In the genomic region with DNA sequence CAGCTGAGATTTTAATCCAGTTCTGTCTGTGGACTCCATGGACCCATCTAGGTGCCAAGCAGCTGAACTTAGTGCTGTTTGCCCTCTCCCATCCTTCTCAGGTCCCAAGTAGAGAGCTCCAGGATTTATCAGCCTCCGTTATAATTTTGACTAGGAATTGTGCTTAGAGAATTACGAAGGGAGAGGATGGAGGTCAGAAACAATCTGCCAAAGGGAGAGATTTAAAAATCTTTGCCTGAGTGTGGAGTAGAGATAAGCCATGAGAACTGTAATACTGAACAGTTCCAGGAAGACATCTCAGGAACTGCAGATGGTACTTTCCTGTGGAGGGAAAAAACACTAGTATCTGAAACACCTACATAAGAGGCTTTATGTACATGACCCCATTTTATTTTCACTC, we compare ENCODE assay signal across 1 cellular context.
TF ChIP-seq lines count a peak whose summit lies in the region.

No MANE protein-coding gene starts in this region.

TF ChIP-seq in K562, 482 proteins besides CTCF, POLR2A, EP300 and RAD21 (continued from another document and continues in another):
- TF ChIP-seq, protein P1, sequence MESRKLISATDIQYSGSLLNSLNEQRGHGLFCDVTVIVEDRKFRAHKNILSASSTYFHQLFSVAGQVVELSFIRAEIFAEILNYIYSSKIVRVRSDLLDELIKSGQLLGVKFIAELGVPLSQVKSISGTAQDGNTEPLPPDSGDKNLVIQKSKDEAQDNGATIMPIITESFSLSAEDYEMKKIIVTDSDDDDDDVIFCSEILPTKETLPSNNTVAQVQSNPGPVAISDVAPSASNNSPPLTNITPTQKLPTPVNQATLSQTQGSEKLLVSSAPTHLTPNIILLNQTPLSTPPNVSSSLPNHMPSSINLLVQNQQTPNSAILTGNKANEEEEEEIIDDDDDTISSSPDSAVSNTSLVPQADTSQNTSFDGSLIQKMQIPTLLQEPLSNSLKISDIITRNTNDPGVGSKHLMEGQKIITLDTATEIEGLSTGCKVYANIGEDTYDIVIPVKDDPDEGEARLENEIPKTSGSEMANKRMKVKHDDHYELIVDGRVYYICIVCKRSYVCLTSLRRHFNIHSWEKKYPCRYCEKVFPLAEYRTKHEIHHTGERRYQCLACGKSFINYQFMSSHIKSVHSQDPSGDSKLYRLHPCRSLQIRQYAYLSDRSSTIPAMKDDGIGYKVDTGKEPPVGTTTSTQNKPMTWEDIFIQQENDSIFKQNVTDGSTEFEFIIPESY (CRISPR knock-in tag; IDR thresholded peaks at IDR 0.05) = no peak
- TF ChIP-seq SETDB1 (IDR thresholded peaks at IDR 0.05; ENCODE audit: low read length) (no peak), ZNF311 (CRISPR knock-in tag; IDR thresholded peaks at IDR 0.05) (0 out of 2 replicates have a peak, but pooled peaks have one; percentile 41), HDAC2 (IDR thresholded peaks at IDR 0.05) (peak; percentile 100), GATA2 (CRISPR knock-in tag; IDR thresholded peaks at IDR 0.05) (peak; percentile 48), CBX3 (IDR thresholded peaks at IDR 0.05; ENCODE audit: borderline replicate concordance in 1 of 2, low read length in 2 of 2) (no peak), FOXK1 (CRISPR knock-in tag; IDR thresholded peaks at IDR 0.05; ENCODE audit: borderline replicate concordance) (no peak), TRIM24 (IDR thresholded peaks at IDR 0.05) (0 out of 4 replicates have a peak, but pooled peaks of 1 of the 2 experiments have one; percentile 8), POLR3A (IDR thresholded peaks at IDR 0.05; ENCODE audit: borderline replicate concordance, extremely low read depth, insufficient read depth, insufficient read length) (no peak), BRF1 (IDR thresholded peaks at IDR 0.05; ENCODE audit: borderline replicate concordance, extremely low read depth, insufficient read length) (no peak), TAF15 (IDR thresholded peaks at IDR 0.05; ENCODE audit: low read depth, low read length) (no peak), ZNF41 (CRISPR knock-in tag; conservative IDR thresholded peaks at IDR 0.05) (no peak), SMAD1 (IDR thresholded peaks at IDR 0.05; ENCODE audit: low read depth, low read length, partially characterized antibody) (no peak), ZNF507 (tag; conservative IDR thresholded peaks at IDR 0.05) (no peak), CXXC5 (CRISPR knock-in tag; IDR thresholded peaks at IDR 0.05) (peak; percentile 57; the same call in 1 of the 2 replicates), PML (IDR thresholded peaks at IDR 0.05; ENCODE audit: low read length) (peak; percentile 71), KDM1A (IDR thresholded peaks at IDR 0.05) (peak; percentile 100), SREBF1 (IDR thresholded peaks at IDR 0.05; ENCODE audit: borderline replicate concordance, low read depth, low read length) (no peak), NELFE (IDR thresholded peaks at IDR 0.05; ENCODE audit: insufficient read depth, insufficient read length) (no peak), NR2C1 (IDR thresholded peaks at IDR 0.05) (0 out of 2 replicates have a peak, but pooled peaks have one; percentile 9), NR2C1 (tag; IDR thresholded peaks at IDR 0.05) (0 out of 2 replicates have a peak, but pooled peaks have one; percentile 32), MAFG (tag; conservative IDR thresholded peaks at IDR 0.05) (no peak), STAT5A (IDR thresholded peaks at IDR 0.05; ENCODE audit: borderline replicate concordance, low read length) (peak; percentile 86; the same call in 1 of the 2 replicates), PHTF2 (CRISPR knock-in tag; IDR thresholded peaks at IDR 0.05) (no peak), RCOR1 (IDR thresholded peaks at IDR 0.05; ENCODE audit: borderline replicate concordance in 1 of 2, low read depth in 2 of 2, low read length in 2 of 2) (peak; percentile 99), KLF16 (IDR thresholded peaks at IDR 0.05) (peak; percentile 52; the same call in 1 of the 2 replicates), PHB2 (IDR thresholded peaks at IDR 0.05; ENCODE audit: low read depth) (peak; percentile 75; the same call in 1 of the 2 replicates), NRF1 (conservative IDR thresholded peaks at IDR 0.05 in 1 of 2, IDR thresholded peaks at IDR 0.05 in 1 of 2) (no peak), ZNF24 (IDR thresholded peaks at IDR 0.05) (no peak), HDAC1 (IDR thresholded peaks at IDR 0.05) (peak; percentile 97 to 100), SRSF1 (IDR thresholded peaks at IDR 0.05; ENCODE audit: low read depth, low read length) (no peak), ZNF197 (CRISPR knock-in tag; IDR thresholded peaks at IDR 0.05; ENCODE audit: low read depth) (no peak), ZFPM2 (CRISPR knock-in tag; IDR thresholded peaks at IDR 0.05) (no peak), ARID1B (IDR thresholded peaks at IDR 0.05) (peak; percentile 93), SMARCA4 (IDR thresholded peaks at IDR 0.05) (peak; percentile 52), ZNF76 (CRISPR knock-in tag; IDR thresholded peaks at IDR 0.05; ENCODE audit: borderline replicate concordance) (no peak), TEAD2 (tag; IDR thresholded peaks at IDR 0.05) (no peak), CSDE1 (IDR thresholded peaks at IDR 0.05) (no peak), ZC3H4 (CRISPR knock-in tag; IDR thresholded peaks at IDR 0.05; ENCODE audit: borderline replicate concordance) (no peak), ZEB2 (IDR thresholded peaks at IDR 0.05) (0 out of 2 replicates have a peak, but pooled peaks have one; percentile 28), MTA1 (IDR thresholded peaks at IDR 0.05; ENCODE audit: borderline replicate concordance) (no peak)
- TF ChIP-seq, protein P2, sequence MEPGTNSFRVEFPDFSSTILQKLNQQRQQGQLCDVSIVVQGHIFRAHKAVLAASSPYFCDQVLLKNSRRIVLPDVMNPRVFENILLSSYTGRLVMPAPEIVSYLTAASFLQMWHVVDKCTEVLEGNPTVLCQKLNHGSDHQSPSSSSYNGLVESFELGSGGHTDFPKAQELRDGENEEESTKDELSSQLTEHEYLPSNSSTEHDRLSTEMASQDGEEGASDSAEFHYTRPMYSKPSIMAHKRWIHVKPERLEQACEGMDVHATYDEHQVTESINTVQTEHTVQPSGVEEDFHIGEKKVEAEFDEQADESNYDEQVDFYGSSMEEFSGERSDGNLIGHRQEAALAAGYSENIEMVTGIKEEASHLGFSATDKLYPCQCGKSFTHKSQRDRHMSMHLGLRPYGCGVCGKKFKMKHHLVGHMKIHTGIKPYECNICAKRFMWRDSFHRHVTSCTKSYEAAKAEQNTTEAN (CRISPR knock-in tag; IDR thresholded peaks at IDR 0.05) = no peak
- TF ChIP-seq, protein P3, sequence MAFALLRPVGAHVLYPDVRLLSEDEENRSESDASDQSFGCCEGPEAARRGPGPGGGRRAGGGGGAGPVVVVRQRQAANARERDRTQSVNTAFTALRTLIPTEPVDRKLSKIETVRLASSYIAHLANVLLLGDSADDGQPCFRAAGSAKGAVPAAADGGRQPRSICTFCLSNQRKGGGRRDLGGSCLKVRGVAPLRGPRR (CRISPR knock-in tag; IDR thresholded peaks at IDR 0.05) = 0 out of 2 replicates have a peak, but pooled peaks have one; percentile 20
- TF ChIP-seq, protein P4, sequence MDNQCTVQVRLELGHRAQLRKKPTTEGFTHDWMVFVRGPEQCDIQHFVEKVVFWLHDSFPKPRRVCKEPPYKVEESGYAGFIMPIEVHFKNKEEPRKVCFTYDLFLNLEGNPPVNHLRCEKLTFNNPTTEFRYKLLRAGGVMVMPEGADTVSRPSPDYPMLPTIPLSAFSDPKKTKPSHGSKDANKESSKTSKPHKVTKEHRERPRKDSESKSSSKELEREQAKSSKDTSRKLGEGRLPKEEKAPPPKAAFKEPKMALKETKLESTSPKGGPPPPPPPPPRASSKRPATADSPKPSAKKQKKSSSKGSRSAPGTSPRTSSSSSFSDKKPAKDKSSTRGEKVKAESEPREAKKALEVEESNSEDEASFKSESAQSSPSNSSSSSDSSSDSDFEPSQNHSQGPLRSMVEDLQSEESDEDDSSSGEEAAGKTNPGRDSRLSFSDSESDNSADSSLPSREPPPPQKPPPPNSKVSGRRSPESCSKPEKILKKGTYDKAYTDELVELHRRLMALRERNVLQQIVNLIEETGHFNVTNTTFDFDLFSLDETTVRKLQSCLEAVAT (IDR thresholded peaks at IDR 0.05) = no peak
- TF ChIP-seq, protein P5, sequence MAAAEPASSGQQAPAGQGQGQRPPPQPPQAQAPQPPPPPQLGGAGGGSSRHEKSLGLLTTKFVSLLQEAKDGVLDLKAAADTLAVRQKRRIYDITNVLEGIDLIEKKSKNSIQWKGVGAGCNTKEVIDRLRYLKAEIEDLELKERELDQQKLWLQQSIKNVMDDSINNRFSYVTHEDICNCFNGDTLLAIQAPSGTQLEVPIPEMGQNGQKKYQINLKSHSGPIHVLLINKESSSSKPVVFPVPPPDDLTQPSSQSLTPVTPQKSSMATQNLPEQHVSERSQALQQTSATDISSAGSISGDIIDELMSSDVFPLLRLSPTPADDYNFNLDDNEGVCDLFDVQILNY (CRISPR knock-in tag; IDR thresholded peaks at IDR 0.05) = no peak
- TF ChIP-seq, protein P6, sequence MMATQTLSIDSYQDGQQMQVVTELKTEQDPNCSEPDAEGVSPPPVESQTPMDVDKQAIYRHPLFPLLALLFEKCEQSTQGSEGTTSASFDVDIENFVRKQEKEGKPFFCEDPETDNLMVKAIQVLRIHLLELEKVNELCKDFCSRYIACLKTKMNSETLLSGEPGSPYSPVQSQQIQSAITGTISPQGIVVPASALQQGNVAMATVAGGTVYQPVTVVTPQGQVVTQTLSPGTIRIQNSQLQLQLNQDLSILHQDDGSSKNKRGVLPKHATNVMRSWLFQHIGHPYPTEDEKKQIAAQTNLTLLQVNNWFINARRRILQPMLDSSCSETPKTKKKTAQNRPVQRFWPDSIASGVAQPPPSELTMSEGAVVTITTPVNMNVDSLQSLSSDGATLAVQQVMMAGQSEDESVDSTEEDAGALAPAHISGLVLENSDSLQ (IDR thresholded peaks at IDR 0.05) = no peak
- TF ChIP-seq, protein P7, sequence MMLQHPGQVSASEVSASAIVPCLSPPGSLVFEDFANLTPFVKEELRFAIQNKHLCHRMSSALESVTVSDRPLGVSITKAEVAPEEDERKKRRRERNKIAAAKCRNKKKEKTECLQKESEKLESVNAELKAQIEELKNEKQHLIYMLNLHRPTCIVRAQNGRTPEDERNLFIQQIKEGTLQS (IDR thresholded peaks at IDR 0.05) = peak; percentile 58
- TF ChIP-seq, protein P7 (CRISPR knock-in tag; conservative IDR thresholded peaks at IDR 0.05) = no peak
- TF ChIP-seq, protein P8, sequence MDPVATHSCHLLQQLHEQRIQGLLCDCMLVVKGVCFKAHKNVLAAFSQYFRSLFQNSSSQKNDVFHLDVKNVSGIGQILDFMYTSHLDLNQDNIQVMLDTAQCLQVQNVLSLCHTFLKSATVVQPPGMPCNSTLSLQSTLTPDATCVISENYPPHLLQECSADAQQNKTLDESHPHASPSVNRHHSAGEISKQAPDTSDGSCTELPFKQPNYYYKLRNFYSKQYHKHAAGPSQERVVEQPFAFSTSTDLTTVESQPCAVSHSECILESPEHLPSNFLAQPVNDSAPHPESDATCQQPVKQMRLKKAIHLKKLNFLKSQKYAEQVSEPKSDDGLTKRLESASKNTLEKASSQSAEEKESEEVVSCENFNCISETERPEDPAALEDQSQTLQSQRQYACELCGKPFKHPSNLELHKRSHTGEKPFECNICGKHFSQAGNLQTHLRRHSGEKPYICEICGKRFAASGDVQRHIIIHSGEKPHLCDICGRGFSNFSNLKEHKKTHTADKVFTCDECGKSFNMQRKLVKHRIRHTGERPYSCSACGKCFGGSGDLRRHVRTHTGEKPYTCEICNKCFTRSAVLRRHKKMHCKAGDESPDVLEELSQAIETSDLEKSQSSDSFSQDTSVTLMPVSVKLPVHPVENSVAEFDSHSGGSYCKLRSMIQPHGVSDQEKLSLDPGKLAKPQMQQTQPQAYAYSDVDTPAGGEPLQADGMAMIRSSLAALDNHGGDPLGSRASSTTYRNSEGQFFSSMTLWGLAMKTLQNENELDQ (CRISPR knock-in tag; IDR thresholded peaks at IDR 0.05; ENCODE audit: borderline replicate concordance) = no peak
- TF ChIP-seq, protein P9, sequence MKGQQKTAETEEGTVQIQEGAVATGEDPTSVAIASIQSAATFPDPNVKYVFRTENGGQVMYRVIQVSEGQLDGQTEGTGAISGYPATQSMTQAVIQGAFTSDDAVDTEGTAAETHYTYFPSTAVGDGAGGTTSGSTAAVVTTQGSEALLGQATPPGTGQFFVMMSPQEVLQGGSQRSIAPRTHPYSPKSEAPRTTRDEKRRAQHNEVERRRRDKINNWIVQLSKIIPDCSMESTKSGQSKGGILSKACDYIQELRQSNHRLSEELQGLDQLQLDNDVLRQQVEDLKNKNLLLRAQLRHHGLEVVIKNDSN (CRISPR knock-in tag; IDR thresholded peaks at IDR 0.05) = no peak
- TF ChIP-seq, protein P10, sequence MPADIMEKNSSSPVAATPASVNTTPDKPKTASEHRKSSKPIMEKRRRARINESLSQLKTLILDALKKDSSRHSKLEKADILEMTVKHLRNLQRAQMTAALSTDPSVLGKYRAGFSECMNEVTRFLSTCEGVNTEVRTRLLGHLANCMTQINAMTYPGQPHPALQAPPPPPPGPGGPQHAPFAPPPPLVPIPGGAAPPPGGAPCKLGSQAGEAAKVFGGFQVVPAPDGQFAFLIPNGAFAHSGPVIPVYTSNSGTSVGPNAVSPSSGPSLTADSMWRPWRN (IDR thresholded peaks at IDR 0.05; ENCODE audit: low read depth) = peak; percentile 67; the same call in 1 of the 2 replicates
- TF ChIP-seq, protein P11, sequence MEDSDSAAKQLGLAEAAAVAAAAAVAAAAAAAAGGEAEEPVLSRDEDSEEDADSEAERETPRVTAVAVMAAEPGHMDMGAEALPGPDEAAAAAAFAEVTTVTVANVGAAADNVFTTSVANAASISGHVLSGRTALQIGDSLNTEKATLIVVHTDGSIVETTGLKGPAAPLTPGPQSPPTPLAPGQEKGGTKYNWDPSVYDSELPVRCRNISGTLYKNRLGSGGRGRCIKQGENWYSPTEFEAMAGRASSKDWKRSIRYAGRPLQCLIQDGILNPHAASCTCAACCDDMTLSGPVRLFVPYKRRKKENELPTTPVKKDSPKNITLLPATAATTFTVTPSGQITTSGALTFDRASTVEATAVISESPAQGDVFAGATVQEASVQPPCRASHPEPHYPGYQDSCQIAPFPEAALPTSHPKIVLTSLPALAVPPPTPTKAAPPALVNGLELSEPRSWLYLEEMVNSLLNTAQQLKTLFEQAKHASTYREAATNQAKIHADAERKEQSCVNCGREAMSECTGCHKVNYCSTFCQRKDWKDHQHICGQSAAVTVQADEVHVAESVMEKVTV (CRISPR knock-in tag; IDR thresholded peaks at IDR 0.05) = no peak
